1 cellular context compared by ENCODE assay signal in the genomic region with DNA sequence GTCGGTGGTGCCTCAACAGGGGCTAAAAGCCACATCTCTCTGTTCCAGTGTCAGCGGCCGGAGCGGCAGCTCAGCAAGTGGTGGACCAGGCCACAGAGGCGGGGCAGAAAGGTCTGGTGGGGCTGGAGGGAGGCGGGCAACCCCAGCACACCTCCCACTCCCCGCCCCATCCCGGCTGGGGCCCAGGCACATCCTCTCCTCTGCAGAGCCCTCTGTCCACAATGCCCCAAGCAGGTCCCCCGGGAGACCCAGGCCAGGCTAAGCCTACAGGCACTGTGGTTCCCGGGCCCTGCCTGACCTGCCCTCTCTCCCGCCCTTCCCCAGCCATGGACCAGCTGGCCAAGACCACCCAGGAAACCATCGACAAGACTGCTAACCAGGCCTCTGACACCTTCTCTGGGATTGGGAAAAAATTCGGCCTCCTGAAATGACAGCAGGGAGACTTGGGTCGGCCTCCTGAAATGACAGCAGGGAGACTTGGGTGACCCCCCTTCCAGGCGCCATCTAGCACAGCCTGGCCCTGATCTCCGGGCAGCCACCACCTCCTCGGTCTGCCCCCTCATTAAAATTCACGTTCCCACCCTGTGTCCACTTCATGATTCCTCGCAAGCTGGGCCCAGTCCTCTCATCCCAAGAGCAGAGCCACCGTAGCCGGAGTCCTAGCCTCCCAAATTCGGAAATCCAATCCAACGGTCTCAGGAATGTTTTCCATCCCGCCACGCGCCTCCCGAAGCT.
TF ChIP-seq lines count a peak whose summit lies in the region.

No MANE protein-coding gene starts in this region.

TF ChIP-seq in GM23338, 12 proteins besides CTCF, POLR2A, EP300 and RAD21 (continued from another document):
- TF ChIP-seq, protein P1, sequence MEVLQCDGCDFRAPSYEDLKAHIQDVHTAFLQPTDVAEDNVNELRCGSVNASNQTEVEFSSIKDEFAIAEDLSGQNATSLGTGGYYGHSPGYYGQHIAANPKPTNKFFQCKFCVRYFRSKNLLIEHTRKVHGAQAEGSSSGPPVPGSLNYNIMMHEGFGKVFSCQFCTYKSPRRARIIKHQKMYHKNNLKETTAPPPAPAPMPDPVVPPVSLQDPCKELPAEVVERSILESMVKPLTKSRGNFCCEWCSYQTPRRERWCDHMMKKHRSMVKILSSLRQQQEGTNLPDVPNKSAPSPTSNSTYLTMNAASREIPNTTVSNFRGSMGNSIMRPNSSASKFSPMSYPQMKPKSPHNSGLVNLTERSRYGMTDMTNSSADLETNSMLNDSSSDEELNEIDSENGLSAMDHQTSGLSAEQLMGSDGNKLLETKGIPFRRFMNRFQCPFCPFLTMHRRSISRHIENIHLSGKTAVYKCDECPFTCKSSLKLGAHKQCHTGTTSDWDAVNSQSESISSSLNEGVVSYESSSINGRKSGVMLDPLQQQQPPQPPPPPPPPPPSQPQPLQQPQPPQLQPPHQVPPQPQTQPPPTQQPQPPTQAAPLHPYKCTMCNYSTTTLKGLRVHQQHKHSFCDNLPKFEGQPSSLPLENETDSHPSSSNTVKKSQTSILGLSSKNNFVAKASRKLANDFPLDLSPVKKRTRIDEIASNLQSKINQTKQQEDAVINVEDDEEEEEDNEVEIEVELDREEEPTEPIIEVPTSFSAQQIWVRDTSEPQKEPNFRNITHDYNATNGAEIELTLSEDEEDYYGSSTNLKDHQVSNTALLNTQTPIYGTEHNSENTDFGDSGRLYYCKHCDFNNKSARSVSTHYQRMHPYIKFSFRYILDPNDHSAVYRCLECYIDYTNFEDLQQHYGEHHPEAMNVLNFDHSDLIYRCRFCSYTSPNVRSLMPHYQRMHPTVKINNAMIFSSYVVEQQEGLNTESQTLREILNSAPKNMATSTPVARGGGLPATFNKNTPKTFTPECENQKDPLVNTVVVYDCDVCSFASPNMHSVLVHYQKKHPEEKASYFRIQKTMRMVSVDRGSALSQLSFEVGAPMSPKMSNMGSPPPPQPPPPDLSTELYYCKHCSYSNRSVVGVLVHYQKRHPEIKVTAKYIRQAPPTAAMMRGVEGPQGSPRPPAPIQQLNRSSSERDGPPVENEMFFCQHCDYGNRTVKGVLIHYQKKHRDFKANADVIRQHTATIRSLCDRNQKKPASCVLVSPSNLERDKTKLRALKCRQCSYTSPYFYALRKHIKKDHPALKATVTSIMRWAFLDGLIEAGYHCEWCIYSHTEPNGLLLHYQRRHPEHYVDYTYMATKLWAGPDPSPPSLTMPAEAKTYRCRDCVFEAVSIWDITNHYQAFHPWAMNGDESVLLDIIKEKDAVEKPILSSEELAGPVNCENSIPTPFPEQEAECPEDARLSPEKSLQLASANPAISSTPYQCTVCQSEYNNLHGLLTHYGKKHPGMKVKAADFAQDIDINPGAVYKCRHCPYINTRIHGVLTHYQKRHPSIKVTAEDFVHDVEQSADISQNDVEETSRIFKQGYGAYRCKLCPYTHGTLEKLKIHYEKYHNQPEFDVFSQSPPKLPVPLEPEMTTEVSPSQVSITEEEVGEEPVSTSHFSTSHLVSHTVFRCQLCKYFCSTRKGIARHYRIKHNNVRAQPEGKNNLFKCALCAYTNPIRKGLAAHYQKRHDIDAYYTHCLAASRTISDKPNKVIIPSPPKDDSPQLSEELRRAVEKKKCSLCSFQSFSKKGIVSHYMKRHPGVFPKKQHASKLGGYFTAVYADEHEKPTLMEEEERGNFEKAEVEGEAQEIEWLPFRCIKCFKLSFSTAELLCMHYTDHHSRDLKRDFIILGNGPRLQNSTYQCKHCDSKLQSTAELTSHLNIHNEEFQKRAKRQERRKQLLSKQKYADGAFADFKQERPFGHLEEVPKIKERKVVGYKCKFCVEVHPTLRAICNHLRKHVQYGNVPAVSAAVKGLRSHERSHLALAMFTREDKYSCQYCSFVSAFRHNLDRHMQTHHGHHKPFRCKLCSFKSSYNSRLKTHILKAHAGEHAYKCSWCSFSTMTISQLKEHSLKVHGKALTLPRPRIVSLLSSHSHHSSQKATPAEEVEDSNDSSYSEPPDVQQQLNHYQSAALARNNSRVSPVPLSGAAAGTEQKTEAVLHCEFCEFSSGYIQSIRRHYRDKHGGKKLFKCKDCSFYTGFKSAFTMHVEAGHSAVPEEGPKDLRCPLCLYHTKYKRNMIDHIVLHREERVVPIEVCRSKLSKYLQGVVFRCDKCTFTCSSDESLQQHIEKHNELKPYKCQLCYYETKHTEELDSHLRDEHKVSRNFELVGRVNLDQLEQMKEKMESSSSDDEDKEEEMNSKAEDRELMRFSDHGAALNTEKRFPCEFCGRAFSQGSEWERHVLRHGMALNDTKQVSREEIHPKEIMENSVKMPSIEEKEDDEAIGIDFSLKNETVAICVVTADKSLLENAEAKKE (CRISPR knock-in tag; IDR thresholded peaks at IDR 0.05) = no peak
- 0 out of 2 replicates have a peak, but pooled peaks have one; percentile 23 for TF ChIP-seq POLR2AphosphoS5 (IDR thresholded peaks at IDR 0.05; ENCODE audit: low read depth)
- TF ChIP-seq STAT1 (IDR thresholded peaks at IDR 0.05; ENCODE audit: unreplicated experiment) = no peak
- TF ChIP-seq JUNB (IDR thresholded peaks at IDR 0.05; ENCODE audit: unreplicated experiment) = no peak
- no peak for TF ChIP-seq EZH2 (IDR thresholded peaks at IDR 0.05; ENCODE audit: low read depth, unreplicated experiment)
